23 cellular contexts compared by ENCODE assay signal in genomic region chr20:54116550-54117235, GRCh38. TPM values are rescaled to one million over a fixed set of nuclear protein-coding genes. Genes with fewer than 3 reads are reported as not detected.
"Had no signal": no experiment of that assay in that cellular context is flagged by ENCODE, and none has a peak within 500 bp of the region (broad histone marks: within the 10 kb centered on the region; RNA-seq: fewer than 3 reads in every experiment).

No MANE protein-coding gene starts in this region.

- H3K36me3 ChIP-seq: heart right ventricle, sigmoid colon, stomach, upper lobe of left lung had no signal

- H3K4me3 ChIP-seq: coronary artery, heart right ventricle, sigmoid colon, skin epidermis, stomach, upper lobe of left lung had no signal

- H3K27me3 ChIP-seq: sigmoid colon, stomach, upper lobe of left lung had no signal

- H3K4me1 ChIP-seq: sigmoid colon, stomach had no signal

- DNase-seq: effector CD4-positive, alpha-beta T cell; heart right ventricle; islet precursor cell; natural killer cell; posterior cingulate gyrus; sigmoid colon; stimulated activated CD4-positive, alpha-beta T cell treated with anti-CD3 and anti-CD28 coated beads, Interleukin-12 subunit alpha, Interleukin-12 subunit beta, amount 100 ng/mL, for 4 hours; stimulated activated naive CD4-positive, alpha-beta T cell; stomach; substantia nigra had no signal

- H3K27ac ChIP-seq: coronary artery, heart right ventricle had no signal

- H3K9me3 ChIP-seq: heart right ventricle, sigmoid colon, stomach, upper lobe of left lung had no signal

- ATAC-seq: esophagus mucosa, natural killer cell had no signal

- FAIRE-seq: frontal cortex had no signal

RNA-seq across cellular contexts. Expression of gene BCAS1, which starts 46.3 kb away (rescaled TPM):
- total RNA-seq: chondrocyte, dermis microvascular lymphatic vessel endothelial cell, heart right ventricle, neural crest cell, osteocyte, pulmonary artery endothelial cell had no signal
- polyA plus RNA-seq: fibroblast of lung had no signal

RNA-seq across cellular contexts. Expression of gene CYP24A1, which starts 57.1 kb away (rescaled TPM):
- total RNA-seq: chondrocyte, dermis microvascular lymphatic vessel endothelial cell, fibroblast of lung, heart right ventricle, left lobe of liver, mucosa of gallbladder, osteocyte, pulmonary artery endothelial cell, sigmoid colon, stomach had no signal
- polyA plus RNA-seq: fibroblast of lung, heart right ventricle had no signal
